Comparison of ENCODE assay signal across 27 cellular contexts in genomic region chr19:30480097-30480496, GRCh38.
"Had no signal": no experiment of that assay in that cellular context is flagged by ENCODE, and none has a peak within 500 bp of the region (broad histone marks: within the 10 kb centered on the region; RNA-seq: fewer than 3 reads in every experiment).

No MANE protein-coding gene starts in this region.

- ATAC-seq: activated T-cell treated with anti-CD3 and anti-CD28 coated beads, Interleukin-2, amount 50 U/mL, for 4 hours; activated T-helper 17 cell treated with anti-CD3 and anti-CD28 coated beads, Interleukin-2, amount 50 U/mL, for 72 hours; T-helper 17 cell had no signal

- H3K27ac ChIP-seq: Peyer's patch, RWPE1, SJSA1 had no signal

- H3K27ac Mint-ChIP-seq: activated B cell treated with CpG ODN at 0.5 μM for 24 hours; activated CD4-positive, alpha-beta memory T cell treated with anti-CD3 and anti-CD28 coated beads for 36 hours; activated CD4-positive, alpha-beta T cell treated with anti-CD3 and anti-CD28 coated beads, Interleukin-2, amount 10 ng/mL, durations not matched to agents 7 days and 5 days; activated naive CD4-positive, alpha-beta T cell treated with anti-CD3 and anti-CD28 coated beads, Interleukin-2, amount 10 ng/mL, durations not matched to agents 7 days and 5 days; activated naive CD8-positive, alpha-beta T cell treated with anti-CD3 and anti-CD28 coated beads for 36 hours; activated T-helper 17 cell treated with anti-CD3 and anti-CD28 coated beads, Interleukin-2, amount 50 U/mL, for 72 hours; IgD-negative memory B cell; T-helper 17 cell had no signal

- H3K4me3 Mint-ChIP-seq: activated B cell treated with CpG ODN at 0.5 μM for 24 hours; activated CD4-positive, alpha-beta memory T cell treated with anti-CD3 and anti-CD28 coated beads for 36 hours; activated CD4-positive, alpha-beta T cell treated with anti-CD3 and anti-CD28 coated beads, Interleukin-2, amount 10 ng/mL, durations not matched to agents 7 days and 5 days; activated naive CD4-positive, alpha-beta T cell treated with anti-CD3 and anti-CD28 coated beads, Interleukin-2, amount 10 ng/mL, durations not matched to agents 7 days and 5 days; activated naive CD8-positive, alpha-beta T cell treated with anti-CD3 and anti-CD28 coated beads for 36 hours; activated T-cell treated with anti-CD3 and anti-CD28 coated beads, Interleukin-2, amount 50 U/mL, for 4 hours; activated T-helper 17 cell treated with anti-CD3 and anti-CD28 coated beads, Interleukin-2, amount 50 U/mL, for 72 hours; IgD-negative memory B cell; T-helper 17 cell had no signal

- H3K9me3 Mint-ChIP-seq: activated CD4-positive, alpha-beta T cell treated with anti-CD3 and anti-CD28 coated beads, Interleukin-2, amount 10 ng/mL, durations not matched to agents 7 days and 5 days; activated T-cell treated with anti-CD3 and anti-CD28 coated beads, Interleukin-2, amount 50 U/mL, for 4 hours had no signal

- H3K27me3 ChIP-seq: Peyer's patch, SJSA1 had no signal

- H3K36me3 ChIP-seq: Peyer's patch, SJSA1 had no signal

- H3K4me3 ChIP-seq: Peyer's patch, SJSA1 had no signal

- DNase-seq: activated B cell treated with CpG ODN at 0.5 μM for 24 hours; activated CD4-positive, alpha-beta memory T cell treated with anti-CD3 and anti-CD28 coated beads for 36 hours; activated CD4-positive, alpha-beta T cell treated with anti-CD3 and anti-CD28 coated beads for 1 hour; activated CD4-positive, alpha-beta T cell treated with anti-CD3 and anti-CD28 coated beads, Interleukin-2, amount 10 ng/mL, durations not matched to agents 7 days and 5 days; activated CD8-positive, alpha-beta memory T cell treated with anti-CD3 and anti-CD28 coated beads for 24 hours; activated gamma-delta T cell treated with Interleukin-2 at 50 U/mL for 16 hours; activated naive CD4-positive, alpha-beta T cell treated with anti-CD3 and anti-CD28 coated beads, Interleukin-2, amount 10 ng/mL, durations not matched to agents 7 days and 5 days; activated naive CD8-positive, alpha-beta T cell treated with anti-CD3 and anti-CD28 coated beads for 36 hours; activated T-cell treated with anti-CD3 and anti-CD28 coated beads, Interleukin-2, amount 50 U/mL, for 4 hours; anterior cingulate cortex; central memory CD4-positive, alpha-beta T cell; KG1; NCI-H1092; NCI-H1417; NCI-H1694; NCI-H2029; NCI-H510A treated with DMSO at 0.1 percent for 48 hours; NCI-H69; NK-92 treated with Interleukin-12 subunit alpha and Interleukin-12 subunit beta, amount 100 ng/mL, for 24 hours; Peyer's patch; Right ventricle myocardium superior; T-helper 17 cell; T-helper 9 cell had no signal

- H3K27me3 Mint-ChIP-seq: activated B cell treated with CpG ODN at 0.5 μM for 24 hours; activated CD4-positive, alpha-beta T cell treated with anti-CD3 and anti-CD28 coated beads, Interleukin-2, amount 10 ng/mL, durations not matched to agents 7 days and 5 days; activated naive CD4-positive, alpha-beta T cell treated with anti-CD3 and anti-CD28 coated beads, Interleukin-2, amount 10 ng/mL, durations not matched to agents 7 days and 5 days; IgD-negative memory B cell had no signal

- H3K4me1 ChIP-seq: Peyer's patch, SJSA1 had no signal

- H3K4me1 Mint-ChIP-seq: activated B cell treated with CpG ODN at 0.5 μM for 24 hours; activated CD4-positive, alpha-beta T cell treated with anti-CD3 and anti-CD28 coated beads, Interleukin-2, amount 10 ng/mL, durations not matched to agents 7 days and 5 days; activated naive CD4-positive, alpha-beta T cell treated with anti-CD3 and anti-CD28 coated beads, Interleukin-2, amount 10 ng/mL, durations not matched to agents 7 days and 5 days; activated naive CD8-positive, alpha-beta T cell treated with anti-CD3 and anti-CD28 coated beads for 36 hours; activated T-helper 17 cell treated with anti-CD3 and anti-CD28 coated beads, Interleukin-2, amount 50 U/mL, for 72 hours; IgD-negative memory B cell; T-helper 17 cell had no signal

- H3K36me3 Mint-ChIP-seq: activated CD4-positive, alpha-beta memory T cell treated with anti-CD3 and anti-CD28 coated beads for 36 hours; activated naive CD4-positive, alpha-beta T cell treated with anti-CD3 and anti-CD28 coated beads, Interleukin-2, amount 10 ng/mL, durations not matched to agents 7 days and 5 days; activated naive CD8-positive, alpha-beta T cell treated with anti-CD3 and anti-CD28 coated beads for 36 hours had no signal

- H3K9me3 ChIP-seq: Peyer's patch, SJSA1 had no signal
